8 cellular contexts compared by ENCODE assay signal in genomic region chr15:79168922-79169322, GRCh38.
DNase-seq lines count a peak whose midpoint lies in the region; ATAC-seq and TF ChIP-seq lines count a peak whose summit lies in the region.

No MANE protein-coding gene starts in this region.

- H3K79me1 ChIP-seq in H9 (ENCODE audit: insufficient read depth, low read depth, low read length, poor library complexity, severe bottlenecking) (no peaks in the 10 kb centered on the region), neuronal stem cell (ENCODE audit: low read depth, low read length) (no peaks in the 10 kb centered on the region)

- H3K4ac ChIP-seq in H9 (ENCODE audit: low read depth, low read length) (no peak overlapping the region), neuronal stem cell (ENCODE audit: low read length) (no peak overlapping the region)

- no peak overlapping the region for H2BK20ac ChIP-seq in H9 (ENCODE audit: low read depth, low read length, poor library complexity, severe bottlenecking)

- no peak overlapping the region for H3K4me2 ChIP-seq in H9 (ENCODE audit: insufficient read depth, insufficient read length, low read length)
- H3K4me2 ChIP-seq in neuronal stem cell (ENCODE audit: insufficient read depth, low read length, poor library complexity, severe bottlenecking) = no peak overlapping the region

- no peak overlapping the region for H4K5ac ChIP-seq in H9 (ENCODE audit: insufficient read length, low read depth, low read length)

- WGBS in H9 (ENCODE audit: extremely low coverage, insufficient read length, low lambda C conversion rate) = no CpG with 5 or more reads among the region's 6 CpGs
- WGBS in neuronal stem cell (ENCODE audit: extremely low coverage in 2 of 2, insufficient read length in 2 of 2, insufficient replicate concordance in 1 of 2), 2 donors = no CpG with 5 or more reads among the region's 6 CpGs

- H3K14ac ChIP-seq in H9 (ENCODE audit: insufficient read depth, low read length) (no peak overlapping the region), neuronal stem cell (ENCODE audit: low read length) (no peak overlapping the region)

- H3K27ac Mint-ChIP-seq in H9 = no peak overlapping the region

- H3K9ac ChIP-seq in H9 (ENCODE audit: extremely low read depth, insufficient read length, low read length) = no peak overlapping the region
- H3K9ac ChIP-seq in neuronal stem cell (ENCODE audit: low read depth, low read length, poor library complexity) = no peak overlapping the region

- H3K27me3 ChIP-seq in H9 (ENCODE audit: insufficient read depth, low read length) (no peaks in the 10 kb centered on the region), neuronal stem cell (ENCODE audit: control insufficient read depth in 3 of 3, insufficient read depth in 3 of 3, low read depth in 1 of 3, low read length in 3 of 3) (peaks cover 0 to 16% (median 0%) of the 10 kb centered on the region in 3 experiments)

- no peaks in the 10 kb centered on the region for H3K23me2 ChIP-seq in H9 (ENCODE audit: insufficient read length, low read depth, low read length, poor library complexity, severe bottlenecking)

- peaks cover 0 to 2% of the 10 kb centered on the region in 2 experiments; a peak in 1 of 5 replicates for H3K9me3 Mint-ChIP-seq in H9

- H2BK5ac ChIP-seq in H9 (ENCODE audit: insufficient read length, low read length) (no peak overlapping the region), neuronal stem cell (ENCODE audit: low read length) (no peak overlapping the region)

- no peaks in the 10 kb centered on the region for H3K36me3 ChIP-seq in neuronal stem cell (replicated peaks in 1 of 2; ENCODE audit: control insufficient read depth in 2 of 2, insufficient read depth in 2 of 2, low read length in 2 of 2)

- ATAC-seq in esophagus mucosa (peak; percentile 57), GM19395 (IDR thresholded peaks at IDR 0.05; ENCODE audit: unreplicated experiment) (no peak), GM18861 (IDR thresholded peaks at IDR 0.05; ENCODE audit: unreplicated experiment) (no peak), HG02970 (IDR thresholded peaks at IDR 0.05; ENCODE audit: low FRiP score, unreplicated experiment) (no peak)

- H3K4me1 ChIP-seq in H9 (ENCODE audit: insufficient read depth, low read length) = 0 out of 2 replicates have a peak, but pooled peaks cover 2% of the 10 kb centered on the region
- peaks cover 0 to 7% of the 10 kb centered on the region in 2 donors for H3K4me1 ChIP-seq in neuronal stem cell (ENCODE audit: control insufficient read depth in 2 of 2, insufficient read depth in 1 of 2, low read depth in 1 of 2, low read length in 2 of 2)

- H3K27ac ChIP-seq in H9 (ENCODE audit: insufficient read length, low read depth, low read length) = no peak overlapping the region
- no peak overlapping the region for H3K27ac ChIP-seq in neuronal stem cell (replicated peaks; ENCODE audit: low read length)

- no peak overlapping the region for H3K56ac ChIP-seq in H9 (ENCODE audit: insufficient read length, low read depth, low read length)

- H2BK120ac ChIP-seq in H9 (ENCODE audit: low read depth, low read length, poor library complexity, severe bottlenecking) (no peak overlapping the region), neuronal stem cell (ENCODE audit: low read depth, low read length) (no peak overlapping the region)

- H4K91ac ChIP-seq in H9 (ENCODE audit: insufficient read length, low read depth, low read length) (no peak overlapping the region), neuronal stem cell (ENCODE audit: low read depth, low read length, poor library complexity) (no peak overlapping the region)

- H3K4me3 Mint-ChIP-seq in H9 = no peak overlapping the region

- no peak overlapping the region for H3T11ph ChIP-seq in H9 (ENCODE audit: low read length)

- no peaks in the 10 kb centered on the region for H3K79me2 ChIP-seq in H9 (ENCODE audit: insufficient read depth, low read length)

- no peaks in the 10 kb centered on the region for H3K9me3 ChIP-seq in H9 (ENCODE audit: control insufficient read depth, low read depth, low read length)
- H3K9me3 ChIP-seq in neuronal stem cell (replicated peaks in 1 of 2; ENCODE audit: control insufficient read depth in 2 of 2, insufficient read depth in 1 of 2, low read depth in 1 of 2, low read length in 2 of 2) = peaks cover 0 to 2% of the 10 kb centered on the region in 2 donors

- DNase-seq in H9 (peak; percentile 84), NCI-H510A (lab: John Stamatoyannopoulos, UW) (peak; percentile 23), neuronal stem cell (ENCODE audit: low spot score) (peak; percentile 51)
- DNase-seq in stimulated activated CD4-positive, alpha-beta T cell treated with anti-CD3 and anti-CD28 coated beads, Interleukin-2, amount 100 ng/mL, for 24 hours = no peak

- H2AFZ ChIP-seq in H9 (ENCODE audit: low read length) (no peak overlapping the region), neuronal stem cell (ENCODE audit: low read length) (peak overlapping the region; percentile 5)

- TF ChIP-seq CTCF in H9 (conservative IDR thresholded peaks at IDR 0.05) = peak; percentile 52

- no peaks in the 10 kb centered on the region for H3K36me3 Mint-ChIP-seq in H9 (ENCODE audit: insufficient read depth in 1 of 3, low read depth in 3 of 3)

- no peak overlapping the region for H2BK12ac ChIP-seq in H9 (ENCODE audit: insufficient read length, low read depth, low read length)
- H2BK12ac ChIP-seq in neuronal stem cell (ENCODE audit: low read length) = no peak overlapping the region

- H3K4me3 ChIP-seq in neuronal stem cell (ENCODE audit: low read length in 2 of 2) = no peak overlapping the region

- peaks cover 3% of the 10 kb centered on the region for H4K20me1 ChIP-seq in H9 (ENCODE audit: control insufficient read depth, insufficient read depth, insufficient read length)

- H3K27me3 Mint-ChIP-seq in H9 (ENCODE audit: low read depth) = peaks cover 15% of the 10 kb centered on the region

- H3K23ac ChIP-seq in H9 (ENCODE audit: insufficient read length, low read depth, low read length) = no peak overlapping the region
- no peak overlapping the region for H3K23ac ChIP-seq in neuronal stem cell (ENCODE audit: low read depth, low read length, poor library complexity)

- H2AK5ac ChIP-seq in H9 (ENCODE audit: insufficient read length, low read length) (no peak overlapping the region), neuronal stem cell (ENCODE audit: low read depth, low read length) (no peak overlapping the region)

- H3K18ac ChIP-seq in H9 (ENCODE audit: insufficient read length, low read depth, low read length) (no peak overlapping the region), neuronal stem cell (ENCODE audit: low read length) (peak overlapping the region; percentile 41)

- peaks cover 24 to 25% of the 10 kb centered on the region in 2 experiments for H3K4me1 Mint-ChIP-seq in H9

- H2BK15ac ChIP-seq in H9 (ENCODE audit: low read depth, low read length) (no peak overlapping the region), neuronal stem cell (ENCODE audit: low read length) (no peak overlapping the region)

- H4K8ac ChIP-seq in H9 (replicated peaks; ENCODE audit: insufficient read length, low read depth, low read length) (no peak overlapping the region), neuronal stem cell (ENCODE audit: low read depth, low read length) (no peak overlapping the region)

Comparison
In these comparisons a context has a peak if more than half of its experiments do, and no peak if none do; other contexts are left out.
1. DNase-seq: peak in H9 (single experiment), NCI-H510A (single experiment) and neuronal stem cell (single experiment); none in stimulated activated CD4-positive, alpha-beta T cell treated with anti-CD3 and anti-CD28 coated beads, Interleukin-2, amount 100 ng/mL, for 24 hours (0 of 2).